ENCODE assay signal across 9 cellular contexts in genomic region chr7:157272351-157273207, GRCh38.
A peak's percentile ranks its signal among the peaks of the same experiment; 100 is the strongest.
DNase-seq lines count a peak whose midpoint lies in the region; ATAC-seq, FAIRE-seq and TF ChIP-seq lines count a peak whose summit lies in the region.
"Had no signal": no experiment of that assay in that cellular context is flagged by ENCODE, and none has a peak within 500 bp of the region (broad histone marks: within the 10 kb centered on the region; RNA-seq: fewer than 3 reads in every experiment).

No MANE protein-coding gene starts in this region.

- ATAC-seq in effector memory CD8-positive, alpha-beta T cell (replicated peaks), result no peak

- H3K27ac Mint-ChIP-seq in HFFc6 (peak overlapping the region; percentile 91), CD14-positive monocyte (peak overlapping the region in 2 of 7 donors; percentile 20 to 27)
- peak overlapping the region; percentile 91 to 95 for H3K27ac Mint-ChIP-seq in effector memory CD8-positive, alpha-beta T cell

- peak overlapping the region; percentile 22; the same call in 1 of the 2 replicates for H3K27ac ChIP-seq in 22Rv1
- H3K27ac ChIP-seq in ovary, result peak overlapping the region; percentile 2 to 91

- no peak overlapping the region for H3K4me3 ChIP-seq in ovary

- no peaks in the 10 kb centered on the region for H3K9me3 Mint-ChIP-seq in HFFc6
- H3K9me3 Mint-ChIP-seq in effector memory CD8-positive, alpha-beta T cell, result no peaks in the 10 kb centered on the region
- H3K9me3 Mint-ChIP-seq in CD14-positive monocyte, result no peaks in the 10 kb centered on the region
- H3K9me3 Mint-ChIP-seq: nephron progenitor cell had no signal

- no peak for FAIRE-seq in GM19239 (lab: Jason Lieb, UNC)

- WGBS in ovary, 3 donors, result 79 to 85% (median 79%) methylated on average over 24 of the region's 24 CpGs

- H3K9me3 ChIP-seq in ovary, result no peaks in the 10 kb centered on the region

- H3K36me3 ChIP-seq in ovary, result no peaks in the 10 kb centered on the region

- TF ChIP-seq CTCF in 22Rv1 (IDR thresholded peaks at IDR 0.05), result no peak
- no peak for TF ChIP-seq CTCF in HFFc6 (IDR thresholded peaks at IDR 0.05)
- TF ChIP-seq CTCF in ovary (IDR thresholded peaks at IDR 0.05), result no peak
- no peak for TF ChIP-seq CTCF in CD14-positive monocyte (IDR thresholded peaks at IDR 0.05)

- H3K36me3 Mint-ChIP-seq in HFFc6 (ENCODE audit: low read depth), result peaks cover 40% of the 10 kb centered on the region
- peaks cover 18% of the 10 kb centered on the region for H3K36me3 Mint-ChIP-seq in effector memory CD8-positive, alpha-beta T cell (ENCODE audit: insufficient read depth)
- H3K36me3 Mint-ChIP-seq in CD14-positive monocyte, result peaks cover 35 to 38% of the 10 kb centered on the region in 2 donors

- TF ChIP-seq EP300 in ovary (IDR thresholded peaks at IDR 0.05), result no peak

- no peaks in the 10 kb centered on the region for H3K27me3 ChIP-seq in ovary

- no peak for TF ChIP-seq POLR2A in ovary (IDR thresholded peaks at IDR 0.05)

- H3K27me3 Mint-ChIP-seq in HFFc6 (ENCODE audit: insufficient read depth), result peaks cover 4% of the 10 kb centered on the region; the same call in 1 of the 2 replicates
- H3K27me3 Mint-ChIP-seq in effector memory CD8-positive, alpha-beta T cell, result no peaks in the 10 kb centered on the region
- peaks cover 0 to 2% (median 1%) of the 10 kb centered on the region in 3 donors for H3K27me3 Mint-ChIP-seq in CD14-positive monocyte (ENCODE audit: low read depth in 3 of 3)

- intact Hi-C loops in ovary (cut with DNase I), result loop anchor here in 2 of 4 donors (5.0 to 10.0 kb wide), 2 partner anchors 298 to 300 kb away; no protein-coding TSS in a partner anchor
- intact Hi-C loops in CD14-positive monocyte (cut with micrococcal nuclease), result loop anchor here (10.0 kb wide), 2 partner anchors 62 to 318 kb away; partner anchors contain the start of gene DNAJB6 (in 2 of the 2)

- peaks cover 51% of the 10 kb centered on the region for H3K4me1 Mint-ChIP-seq in HFFc6 (ENCODE audit: low read depth)
- peaks cover 16 to 45% of the 10 kb centered on the region in 2 donors for H3K4me1 Mint-ChIP-seq in effector memory CD8-positive, alpha-beta T cell (ENCODE audit: low read depth in 2 of 2)
- peaks cover 42% of the 10 kb centered on the region for H3K4me1 Mint-ChIP-seq in CD14-positive monocyte

- DNase-seq in HFFc6 (no peak), ovary (peak in 1 of 5 donors; percentile 31), HuH-7 (ENCODE audit: low spot score) (no peak), NCI-H187 (lab: John Stamatoyannopoulos, UW) (no peak), GM19239 (ENCODE audit: insufficient read length, low spot score) (no peak), CD14-positive monocyte (ENCODE audit: low spot score) (no peak)
- DNase-seq in effector memory CD8-positive, alpha-beta T cell, result no peak

- H3K4me1 ChIP-seq in ovary (ENCODE audit: insufficient read depth), result peaks cover 6% of the 10 kb centered on the region

- H3K4me3 Mint-ChIP-seq in HFFc6, result peak overlapping the region; percentile 55; the same call in 1 of the 2 replicates
- H3K4me3 Mint-ChIP-seq in effector memory CD8-positive, alpha-beta T cell, result no peak overlapping the region
- H3K4me3 Mint-ChIP-seq in CD14-positive monocyte, result no peak overlapping the region
